6 cellular contexts compared by ENCODE assay signal in the genomic region with DNA sequence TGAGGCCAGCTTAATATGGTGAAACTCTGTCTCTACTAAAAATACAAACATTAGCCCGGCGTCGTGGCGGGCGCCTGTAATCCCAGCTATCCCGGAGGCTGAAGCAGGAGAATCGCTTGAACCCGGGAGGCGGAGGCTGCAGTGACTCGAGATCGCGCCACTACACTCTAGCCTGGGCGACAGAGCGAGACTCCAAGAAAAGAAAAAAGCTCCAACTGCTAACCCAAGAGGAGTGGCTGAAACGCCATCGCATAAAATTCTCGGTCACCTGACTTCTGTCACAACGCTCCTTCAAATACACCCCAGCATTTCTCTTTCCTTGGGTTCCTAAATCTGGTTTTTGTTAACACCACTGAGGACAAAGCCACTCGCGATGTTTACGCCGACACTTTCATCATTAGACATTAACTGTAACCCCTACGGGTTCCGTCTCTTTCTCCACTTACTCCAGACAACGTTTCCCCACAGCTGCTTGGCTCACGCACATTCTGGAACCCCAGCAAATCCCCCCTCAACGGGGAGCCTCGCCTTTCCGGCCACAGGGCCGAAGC. TPM values are rescaled to one million over a fixed set of nuclear protein-coding genes. Genes with fewer than 3 reads are reported as not detected.
A peak's percentile ranks its signal among the peaks of the same experiment; 100 is the strongest.
DNase-seq lines count a peak whose midpoint lies in the region; ATAC-seq and TF ChIP-seq lines count a peak whose summit lies in the region.

No MANE protein-coding gene starts in this region.

- no peak for TF ChIP-seq CTCF in heart right ventricle (IDR thresholded peaks at IDR 0.05)
- no peak for TF ChIP-seq CTCF in Peyer's patch (IDR thresholded peaks at IDR 0.05)
- TF ChIP-seq CTCF in foreskin fibroblast (IDR thresholded peaks at IDR 0.05; ENCODE audit: low read depth, low read length) = no peak

- DNase-seq in heart right ventricle (peak in 1 of 2 donors; percentile 16), Right ventricle myocardium superior (no peak), Peyer's patch (peak in 1 of 3 donors; percentile 57), foreskin fibroblast (no peak)
- peak in 1 of 2 donors; percentile 38 for DNase-seq in stimulated activated naive CD8-positive, alpha-beta T cell treated with anti-CD3 and anti-CD28 coated beads, Interleukin-15, amount 100 ng/mL, for 72 hours
- DNase-seq in central memory CD4-positive, alpha-beta T cell = no peak

- H3K4me1 ChIP-seq in heart right ventricle (peaks cover 5 to 57% (median 41%) of the 10 kb centered on the region in 9 donors), Peyer's patch (peaks cover 0 to 29% (median 11%) of the 10 kb centered on the region in 4 donors)

- no peaks in the 10 kb centered on the region for H3K27me3 Mint-ChIP-seq in stimulated activated naive CD8-positive, alpha-beta T cell treated with anti-CD3 and anti-CD28 coated beads, Interleukin-15, amount 100 ng/mL, for 72 hours

- no peaks in the 10 kb centered on the region for H3K9me3 ChIP-seq in heart right ventricle
- no peaks in the 10 kb centered on the region for H3K9me3 ChIP-seq in Peyer's patch

- 0 to 1% methylated on average over 30 of the region's 30 CpGs for WGBS in heart right ventricle, 2 donors

- H3K4me1 Mint-ChIP-seq in stimulated activated naive CD8-positive, alpha-beta T cell treated with anti-CD3 and anti-CD28 coated beads, Interleukin-15, amount 100 ng/mL, for 72 hours = peaks cover 47% of the 10 kb centered on the region

- H3K36me3 ChIP-seq in heart right ventricle (peaks cover 0 to 32% (median 14%) of the 10 kb centered on the region in 9 donors), Peyer's patch (peaks cover 0 to 27% (median 0%) of the 10 kb centered on the region in 3 donors)

- peak overlapping the region; percentile 87 to 94 for H3K4me3 Mint-ChIP-seq in stimulated activated naive CD8-positive, alpha-beta T cell treated with anti-CD3 and anti-CD28 coated beads, Interleukin-15, amount 100 ng/mL, for 72 hours

- ATAC-seq in heart right ventricle (peak in 6 of 8 donors; percentile 1 to 20 (median 10)), Right ventricle myocardium superior (ENCODE audit: poor library complexity) (no peak)
- ATAC-seq in stimulated activated naive CD8-positive, alpha-beta T cell treated with anti-CD3 and anti-CD28 coated beads, Interleukin-15, amount 100 ng/mL, for 72 hours = peak; percentile 1

- intact Hi-C loops in heart right ventricle (cut with DNase I) = loop anchor here in 7 of 10 donors (2.0 to 5.0 kb wide), 4 partner anchors 25 to 253 kb away; a partner anchor contains a TSS
- intact Hi-C loops in Right ventricle myocardium superior (cut with DNase I) = no loop called here

- H3K27ac Mint-ChIP-seq in stimulated activated naive CD8-positive, alpha-beta T cell treated with anti-CD3 and anti-CD28 coated beads, Interleukin-15, amount 100 ng/mL, for 72 hours = peak overlapping the region; percentile 100

- H3K27me3 ChIP-seq in heart right ventricle (no peaks in the 10 kb centered on the region), Peyer's patch (no peaks in the 10 kb centered on the region)

- no peak for TF ChIP-seq POLR2A in Peyer's patch (IDR thresholded peaks at IDR 0.05)

- H3K9me3 Mint-ChIP-seq in stimulated activated naive CD8-positive, alpha-beta T cell treated with anti-CD3 and anti-CD28 coated beads, Interleukin-15, amount 100 ng/mL, for 72 hours = no peaks in the 10 kb centered on the region

- H3K4me3 ChIP-seq in heart right ventricle (peak overlapping the region; percentile 73 to 98 (median 90)), Peyer's patch (peak overlapping the region; percentile 78 to 95 (median 81)), foreskin fibroblast (ENCODE audit: low read depth in 1 of 2, low read length in 2 of 2) (peak overlapping the region; percentile 69 to 100)

- H3K27ac ChIP-seq in heart right ventricle (peak overlapping the region; percentile 99 to 100 (median 100)), Peyer's patch (peak overlapping the region; percentile 95 to 100 (median 98))

RNA-seq across cellular contexts. Expression of a gene that starts 0.7 kb away (rescaled TPM):
- total RNA-seq in heart right ventricle (10 to 100 TPM; 30.8 to 59.6 (median 45.3) TPM), Right ventricle myocardium superior (44.1 TPM), Peyer's patch (100 to 1,000 TPM; 119 to 173 (median 144) TPM)
- polyA plus RNA-seq in heart right ventricle = 1,000 to 10,000 TPM in 1 of 2 donors, 10 to 100 TPM in 1; 38.4 to 1,166 TPM

RNA-seq across cellular contexts. Expression of a gene that starts 25.1 kb away (rescaled TPM):
- total RNA-seq in heart right ventricle = 10 to 100 TPM; 14.2 to 33.1 (median 24.1) TPM
- polyA plus RNA-seq in heart right ventricle = 10 to 100 TPM in 1 of 2 donors, 1 to 10 TPM in 1; 9.9 to 36.4 TPM
- 27.9 TPM for total RNA-seq in Right ventricle myocardium superior
- 10 to 100 TPM; 10.5 to 26.4 (median 19.5) TPM for total RNA-seq in Peyer's patch

RNA-seq across cellular contexts. Expression of a gene that starts 25.4 kb away (rescaled TPM):
- total RNA-seq in heart right ventricle (10 to 100 TPM; 14.2 to 24.5 (median 20.7) TPM), Right ventricle myocardium superior (15.3 TPM), Peyer's patch (10 to 100 TPM in 3 of 4 donors, 1 to 10 TPM in 1; 7.4 to 27.5 (median 18.0) TPM)
- polyA plus RNA-seq in heart right ventricle = 10 to 100 TPM; 10.5 to 31.7 TPM

RNA-seq across cellular contexts. Expression of a gene that starts 52.0 kb away (rescaled TPM):
- 100 to 1,000 TPM in 2 of 10 donors, 10 to 100 TPM in 8; 62.5 to 133 (median 77.2) TPM for total RNA-seq in heart right ventricle
- 10 to 100 TPM; 15.4 to 53.2 TPM for polyA plus RNA-seq in heart right ventricle
- total RNA-seq in Right ventricle myocardium superior = 72.2 TPM
- total RNA-seq in Peyer's patch = 100 to 1,000 TPM; 122 to 236 (median 133) TPM
